ENCODE assay signal across 17 cellular contexts in the genomic region with DNA sequence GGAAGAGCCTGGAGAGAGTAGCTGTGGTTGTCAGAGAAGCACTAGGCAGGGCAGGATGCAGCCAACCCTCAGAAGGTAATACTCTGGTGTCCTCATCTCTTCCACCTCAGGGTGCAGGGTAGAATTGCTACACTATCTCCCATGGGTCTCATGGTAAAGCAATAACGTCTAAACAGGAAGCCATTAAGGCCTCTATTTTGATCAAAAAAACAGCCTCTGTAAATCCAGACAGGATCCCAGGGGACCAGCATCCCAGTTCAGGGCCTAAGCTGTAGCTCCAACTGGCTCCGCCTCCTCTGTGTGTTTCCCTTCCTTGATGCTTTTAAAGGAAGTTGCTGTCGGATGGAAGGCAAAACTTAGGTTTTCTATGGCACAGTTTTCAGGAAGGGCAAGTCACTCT.
A peak's percentile ranks its signal among the peaks of the same experiment; 100 is the strongest.
DNase-seq lines count a peak whose midpoint lies in the region; TF ChIP-seq lines count a peak whose summit lies in the region.
"Had no signal": no experiment of that assay in that cellular context is flagged by ENCODE, and none has a peak within 500 bp of the region (broad histone marks: within the 10 kb centered on the region; RNA-seq: fewer than 3 reads in every experiment).

No MANE protein-coding gene starts in this region.

- H3K4me3 Mint-ChIP-seq in glutamatergic neuron (ENCODE audit: unreplicated experiment) (no peak overlapping the region), H9 (no peak overlapping the region)
- H3K4me3 Mint-ChIP-seq: CD8-positive, alpha-beta memory T cell had no signal

- H3K27ac ChIP-seq in OCI-LY1 (ENCODE audit: low read depth, low read length, poor library complexity, severe bottlenecking): peak overlapping the region; percentile 93
- H3K27ac ChIP-seq in testis: no peak overlapping the region
- H3K27ac ChIP-seq in H9 (ENCODE audit: insufficient read length, low read depth, low read length): no peak overlapping the region

- no peak overlapping the region for H2BK12ac ChIP-seq in H9 (ENCODE audit: insufficient read length, low read depth, low read length)

- no peak overlapping the region for H2BK5ac ChIP-seq in H9 (ENCODE audit: insufficient read length, low read length)

- no peak overlapping the region for H3K14ac ChIP-seq in H9 (ENCODE audit: insufficient read depth, low read length)

- H3K36me3 ChIP-seq in OCI-LY1 (ENCODE audit: insufficient read depth, low read length): no peaks in the 10 kb centered on the region
- no peaks in the 10 kb centered on the region for H3K36me3 ChIP-seq in testis (ENCODE audit: low read depth, missing control alignments)

- no peak overlapping the region for H2BK120ac ChIP-seq in H9 (ENCODE audit: low read depth, low read length, poor library complexity, severe bottlenecking)

- no peak overlapping the region for H2AK5ac ChIP-seq in H9 (ENCODE audit: insufficient read length, low read length)

- no peak overlapping the region for H3K23ac ChIP-seq in H9 (ENCODE audit: insufficient read length, low read depth, low read length)

- H3K4me3 ChIP-seq in OCI-LY1 (ENCODE audit: low read depth, low read length, poor library complexity, severe bottlenecking) (peak overlapping the region; percentile 24), testis (no peak overlapping the region)
- H3K4me3 ChIP-seq: K562 had no signal

- H3K18ac ChIP-seq in H9 (ENCODE audit: insufficient read length, low read depth, low read length): no peak overlapping the region

- no peak for TF ChIP-seq POLR2A in testis (IDR thresholded peaks at IDR 0.05)

- DNase-seq in NCI-H82 (lab: John Stamatoyannopoulos, UW) (peak; percentile 26), NCI-H82 treated with DMSO at 0.1 percent for 48 hours (lab: John Stamatoyannopoulos, UW; ENCODE audit: unreplicated experiment) (no peak), glutamatergic neuron (peak; percentile 22), testis (peak; percentile 31), H9 (no peak), activated T-cell treated with anti-CD3 and anti-CD28 coated beads for 4 hours (no peak), NCI-H1930 (lab: John Stamatoyannopoulos, UW) (no peak)
- DNase-seq: 8988T; CD8-positive, alpha-beta memory T cell; EL; NCI-H1092 treated with DMSO at 0.1 percent for 48 hours; NCI-H187; NCI-H446; NCI-H748 treated with DMSO at 0.1 percent for 48 hours; SIG-M5 had no signal

- H3K9me3 ChIP-seq in OCI-LY1 (ENCODE audit: low read length): no peaks in the 10 kb centered on the region
- H3K9me3 ChIP-seq in testis: no peaks in the 10 kb centered on the region
- no peaks in the 10 kb centered on the region for H3K9me3 ChIP-seq in H9 (ENCODE audit: control insufficient read depth, low read depth, low read length)

- H4K20me1 ChIP-seq in OCI-LY1 (ENCODE audit: insufficient read depth, low read length) (no peaks in the 10 kb centered on the region), H9 (ENCODE audit: control insufficient read depth, insufficient read depth, insufficient read length) (no peaks in the 10 kb centered on the region)

- no peaks in the 10 kb centered on the region for H3K79me1 ChIP-seq in H9 (ENCODE audit: insufficient read depth, low read depth, low read length, poor library complexity, severe bottlenecking)

- no peak overlapping the region for H2BK15ac ChIP-seq in H9 (ENCODE audit: low read depth, low read length)

- H3K9me3 Mint-ChIP-seq in glutamatergic neuron (ENCODE audit: unreplicated experiment): peaks cover 3% of the 10 kb centered on the region
- no peaks in the 10 kb centered on the region; a peak in 1 of 5 replicates for H3K9me3 Mint-ChIP-seq in H9
- H3K9me3 Mint-ChIP-seq: CD8-positive, alpha-beta memory T cell had no signal

- no peak overlapping the region for H2BK20ac ChIP-seq in H9 (ENCODE audit: low read depth, low read length, poor library complexity, severe bottlenecking)

- peaks cover 4% of the 10 kb centered on the region for H3K27me3 Mint-ChIP-seq in glutamatergic neuron (ENCODE audit: unreplicated experiment)
- no peaks in the 10 kb centered on the region for H3K27me3 Mint-ChIP-seq in H9 (ENCODE audit: low read depth)

- TF ChIP-seq CTCF in OCI-LY1 (IDR thresholded peaks at IDR 0.05; ENCODE audit: low read length) (no peak), glutamatergic neuron (IDR thresholded peaks at IDR 0.05; ENCODE audit: partially characterized antibody, unreplicated experiment) (no peak), testis (IDR thresholded peaks at IDR 0.05) (no peak), H9 (conservative IDR thresholded peaks at IDR 0.05) (no peak)

- H3K4me1 ChIP-seq in OCI-LY1 (ENCODE audit: insufficient read depth, low read length, severe bottlenecking): peaks cover 63% of the 10 kb centered on the region
- H3K4me1 ChIP-seq in testis: peaks cover 21% of the 10 kb centered on the region
- H3K4me1 ChIP-seq in H9 (ENCODE audit: insufficient read depth, low read length): no peaks in the 10 kb centered on the region

- no peak overlapping the region for H3T11ph ChIP-seq in H9 (ENCODE audit: low read length)

- H3K9ac ChIP-seq in OCI-LY1 (ENCODE audit: low read length) (no peak overlapping the region; the same call in 1 of the 2 replicates), H9 (ENCODE audit: extremely low read depth, insufficient read length, low read length) (no peak overlapping the region)

- no peaks in the 10 kb centered on the region for H3K23me2 ChIP-seq in H9 (ENCODE audit: insufficient read length, low read depth, low read length, poor library complexity, severe bottlenecking)

- H3K27me3 ChIP-seq in OCI-LY1 (ENCODE audit: insufficient read depth, low read length) (no peaks in the 10 kb centered on the region), testis (no peaks in the 10 kb centered on the region), H9 (ENCODE audit: insufficient read depth, low read length) (no peaks in the 10 kb centered on the region)

- no peak overlapping the region for H3K56ac ChIP-seq in H9 (ENCODE audit: insufficient read length, low read depth, low read length)

- H3F3A ChIP-seq in OCI-LY1 (ENCODE audit: insufficient read depth, low read length): no peaks in the 10 kb centered on the region

- intact Hi-C loops in testis (cut with DNase I; ENCODE audit: low total_unique reads): no loop called here

- H2AFZ ChIP-seq in OCI-LY1 (ENCODE audit: low read length) (no peak overlapping the region), H9 (ENCODE audit: low read length) (no peak overlapping the region)

- peak overlapping the region; percentile 51; the same call in 1 of the 2 replicates for H3K4me2 ChIP-seq in OCI-LY1 (ENCODE audit: low read length)
- no peak overlapping the region for H3K4me2 ChIP-seq in H9 (ENCODE audit: insufficient read depth, insufficient read length, low read length)

- no peak overlapping the region for H3K4ac ChIP-seq in H9 (ENCODE audit: low read depth, low read length)

- no peaks in the 10 kb centered on the region for H3K4me1 Mint-ChIP-seq in glutamatergic neuron (ENCODE audit: low read depth, unreplicated experiment)
- H3K4me1 Mint-ChIP-seq in H9: 0 out of 4 replicates have a peak, but pooled peaks cover 0 to 4% of the 10 kb centered on the region in 2 experiments
- H3K4me1 Mint-ChIP-seq: CD8-positive, alpha-beta memory T cell had no signal

- 64 to 89% methylated on average over 2 to 3 of the region's 3 CpGs for WGBS in testis, 2 donors
- WGBS in H9 (ENCODE audit: extremely low coverage, insufficient read length, low lambda C conversion rate): no CpG with 5 or more reads among the region's 3 CpGs

- H3K36me3 Mint-ChIP-seq in glutamatergic neuron (ENCODE audit: unreplicated experiment) (no peaks in the 10 kb centered on the region), H9 (ENCODE audit: insufficient read depth in 1 of 3, low read depth in 3 of 3) (0 out of 7 replicates have a peak, but pooled peaks cover 0 to 2% (median 0%) of the 10 kb centered on the region in 3 experiments)
- H3K36me3 Mint-ChIP-seq: CD8-positive, alpha-beta memory T cell had no signal

- H4K8ac ChIP-seq in H9 (replicated peaks; ENCODE audit: insufficient read length, low read depth, low read length): no peak overlapping the region

- H3K79me2 ChIP-seq in OCI-LY1 (ENCODE audit: insufficient read depth, low read length) (no peaks in the 10 kb centered on the region), H9 (ENCODE audit: insufficient read depth, low read length) (no peaks in the 10 kb centered on the region)

- H4K91ac ChIP-seq in H9 (ENCODE audit: insufficient read length, low read depth, low read length): no peak overlapping the region

- H3K27ac Mint-ChIP-seq in glutamatergic neuron (ENCODE audit: unreplicated experiment): no peak overlapping the region
- no peak overlapping the region for H3K27ac Mint-ChIP-seq in H9
- H3K27ac Mint-ChIP-seq: CD8-positive, alpha-beta memory T cell had no signal

- H3K9me2 ChIP-seq in OCI-LY1 (ENCODE audit: low read depth, low read length): no peaks in the 10 kb centered on the region

- no peak overlapping the region for H4K5ac ChIP-seq in H9 (ENCODE audit: insufficient read length, low read depth, low read length)

Comparison
In these comparisons a context has a peak if more than half of its experiments do, and no peak if none do; other contexts are left out.
1. DNase-seq: peak in NCI-H82 (single experiment), glutamatergic neuron (single experiment) and testis (single experiment); none in NCI-H82 treated with DMSO at 0.1 percent for 48 hours (single experiment), H9 (single experiment), activated T-cell treated with anti-CD3 and anti-CD28 coated beads for 4 hours (single experiment) and NCI-H1930 (0 of 2).